In the genomic region with DNA sequence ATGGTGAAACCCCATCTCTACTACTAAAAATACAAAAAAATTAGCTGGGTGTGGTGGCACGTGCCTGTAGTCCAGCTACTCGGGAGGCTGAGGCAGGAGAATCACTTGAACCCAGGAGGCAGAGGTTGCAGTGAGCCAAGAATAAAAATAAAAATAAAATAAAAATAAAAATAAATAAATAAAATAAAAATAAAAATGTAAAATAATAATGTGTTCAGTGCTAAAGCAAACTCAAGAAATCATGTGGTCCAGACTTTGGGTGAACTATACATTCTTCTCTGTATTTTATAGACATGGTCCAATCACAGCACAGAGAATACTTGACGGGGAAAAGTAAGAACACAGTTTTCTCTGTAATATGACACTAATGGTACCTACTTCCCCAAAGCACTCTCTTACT, we compare ENCODE assay signal across 8 cellular contexts. TPM values are rescaled to one million over a fixed set of nuclear protein-coding genes. Genes with fewer than 3 reads are reported as not detected.
"Had no signal": no experiment of that assay in that cellular context is flagged by ENCODE, and none has a peak within 500 bp of the region (broad histone marks: within the 10 kb centered on the region; RNA-seq: fewer than 3 reads in every experiment).

No MANE protein-coding gene starts in this region.

RNA-seq across cellular contexts. Expression of gene NRAP, which starts 11.4 kb away (rescaled TPM):
- total RNA-seq: OCI-LY7, PC-3, PC-9, Peyer's patch, RPMI7951, SJCRH30, SJSA1 had no signal
- polyA plus RNA-seq: SK-N-SH had no signal
